In the genomic region with DNA sequence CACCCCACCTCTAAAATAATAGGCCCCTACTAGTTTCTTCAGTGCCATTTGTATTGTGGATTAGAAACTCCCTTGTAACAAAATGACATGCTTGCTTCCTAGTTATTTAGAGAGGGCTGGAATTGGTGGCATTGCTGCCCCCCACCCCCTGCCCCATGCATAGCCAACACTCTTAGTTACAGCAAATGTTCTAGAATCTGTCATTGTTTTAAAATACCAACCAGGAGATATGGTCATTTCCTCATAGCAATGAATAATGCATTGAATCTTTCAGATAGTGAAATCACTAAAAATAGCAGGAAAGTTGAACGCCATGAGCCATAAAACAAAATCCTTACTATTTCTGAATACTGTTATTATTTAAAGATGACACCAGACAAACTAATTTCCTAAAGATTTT, we compare ENCODE assay signal across 18 cellular contexts.
"Had no signal": no experiment of that assay in that cellular context is flagged by ENCODE, and none has a peak within 500 bp of the region (broad histone marks: within the 10 kb centered on the region; RNA-seq: fewer than 3 reads in every experiment).

No MANE protein-coding gene starts in this region.

- H3K27ac ChIP-seq: colonic mucosa, esophagus muscularis mucosa, spleen, suprapubic skin, tibial artery, upper lobe of right lung had no signal

- DNase-seq: activated B cell treated with CpG ODN at 0.5 μM for 24 hours; activated CD4-positive, alpha-beta T cell treated with anti-CD3 and anti-CD28 coated beads, Interleukin-2, amount 50 U/mL, for 1 hour; activated CD8-positive, alpha-beta T cell treated with anti-CD3 and anti-CD28 coated beads for 36 hours; activated naive CD8-positive, alpha-beta T cell treated with anti-CD3 and anti-CD28 coated beads, Interleukin-2, amount 50 U/mL, for 24 hours; activated T-cell treated with anti-CD3 and anti-CD28 coated beads, Interleukin-2, amount 50 U/mL, for 48 hours; cerebellar nuclear complex; colonic mucosa; endodermal cell; left colon; naive thymus-derived CD8-positive, alpha-beta T cell; right cardiac atrium; spleen; stimulated activated naive CD4-positive, alpha-beta T cell; T-helper 1 cell; tibial artery; upper lobe of right lung had no signal

- H3K27me3 ChIP-seq: colonic mucosa, esophagus muscularis mucosa, spleen, suprapubic skin, tibial artery, upper lobe of right lung had no signal

- H3K4me3 ChIP-seq: colonic mucosa, esophagus muscularis mucosa, spleen, suprapubic skin, tibial artery, upper lobe of right lung had no signal
